Comparison of ENCODE assay signal across 8 cellular contexts in genomic region chr10:114470956-114471905, GRCh38.
DNase-seq lines count a peak whose midpoint lies in the region; ATAC-seq and TF ChIP-seq lines count a peak whose summit lies in the region.

No MANE protein-coding gene starts in this region.

- TF ChIP-seq CTCF in WI38 (IDR thresholded peaks at IDR 0.05; ENCODE audit: low read depth, low read length) (peak; percentile 79), cardiac fibroblast (IDR thresholded peaks at IDR 0.05; ENCODE audit: low read depth, low read length) (peak; percentile 84)

- peak; percentile 79 for ATAC-seq in GM18508 (IDR thresholded peaks at IDR 0.05; ENCODE audit: insufficient read depth, unreplicated experiment)
- ATAC-seq in HG02973 (IDR thresholded peaks at IDR 0.05; ENCODE audit: unreplicated experiment) = peak; percentile 93

- in situ Hi-C loops in ACHN (cut with HindIII; ENCODE audit: low pct_ligation_motif_present, low pct_unique_long_range_greater_than_20kb, low sequenced_read_pairs) = no loop called here

- DNase-seq in ACHN (peak; percentile 79), NCI-H2081 (lab: John Stamatoyannopoulos, UW) (peak; percentile 58 to 72), cardiac fibroblast (ENCODE audit: low read depth in 2 of 2) (peak; percentile 77 to 81), kidney glomerular epithelial cell (lab: John Stamatoyannopoulos, UW) (peak; percentile 40)
- DNase-seq in stimulated activated CD4-positive, alpha-beta T cell treated with anti-CD3 and anti-CD28 coated beads, Interleukin-4, amount 100 ng/mL, for 1 hour = peak; percentile 62

- no peak overlapping the region for H3K4me3 ChIP-seq in WI38 (ENCODE audit: low read depth, low read length)
- no peak overlapping the region for H3K4me3 ChIP-seq in cardiac fibroblast (replicated peaks in 1 of 2; ENCODE audit: low read depth in 2 of 2, low read length in 2 of 2)
